In the genomic region with DNA sequence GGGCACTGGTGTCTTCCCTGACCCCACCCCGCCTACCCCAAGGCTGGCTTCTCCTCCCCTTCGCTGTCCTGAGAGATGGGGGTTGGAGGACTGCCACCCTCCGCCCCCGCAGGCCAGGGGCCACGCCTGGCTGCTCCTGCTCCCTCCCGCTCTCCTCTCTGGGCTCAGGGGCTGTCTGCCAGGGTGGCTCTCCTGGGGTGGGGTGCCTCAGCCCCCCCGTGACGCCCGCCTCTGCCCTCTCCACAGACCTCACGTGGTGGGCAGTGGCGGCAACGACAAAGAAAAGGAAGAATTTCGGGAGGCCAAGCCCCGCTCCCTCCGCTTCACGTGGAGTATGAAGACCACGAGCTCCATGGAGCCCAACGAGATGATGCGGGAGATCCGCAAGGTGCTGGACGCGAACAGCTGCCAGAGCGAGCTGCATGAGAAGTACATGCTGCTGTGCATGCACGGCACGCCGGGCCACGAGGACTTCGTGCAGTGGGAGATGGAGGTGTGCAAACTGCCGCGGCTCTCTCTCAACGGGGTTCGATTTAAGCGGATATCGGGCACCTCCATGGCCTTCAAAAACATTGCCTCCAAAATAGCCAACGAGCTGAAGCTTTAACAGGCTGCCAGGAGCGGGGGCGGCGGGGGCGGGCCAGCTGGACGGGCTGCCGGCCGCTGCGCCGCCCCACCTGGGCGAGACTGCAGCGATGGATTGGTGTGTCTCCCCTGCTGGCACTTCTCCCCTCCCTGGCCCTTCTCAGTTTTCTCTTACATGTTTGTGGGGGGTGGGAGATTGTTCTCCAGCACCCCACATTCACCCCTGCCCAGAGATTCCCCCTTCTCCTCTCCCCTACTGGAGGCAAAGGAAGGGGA, we compare ENCODE assay signal across 13 cellular contexts. TPM values are rescaled to one million over a fixed set of nuclear protein-coding genes. Genes with fewer than 3 reads are reported as not detected.
DNase-seq lines count a peak whose midpoint lies in the region; ATAC-seq and TF ChIP-seq lines count a peak whose summit lies in the region.
"Had no signal": no experiment of that assay in that cellular context is flagged by ENCODE, and none has a peak within 500 bp of the region (broad histone marks: within the 10 kb centered on the region; RNA-seq: fewer than 3 reads in every experiment).

No MANE protein-coding gene starts in this region.

- H3K4me1 ChIP-seq in BE2C: peaks cover 19% of the 10 kb centered on the region
- H3K4me1 ChIP-seq in NT2/D1 (ENCODE audit: insufficient read depth, insufficient read length): peaks cover 34% of the 10 kb centered on the region
- H3K4me1 ChIP-seq in neural progenitor cell: peaks cover 56% of the 10 kb centered on the region

- intact Hi-C loops in activated CD4-positive, alpha-beta T cell treated with anti-CD3 and anti-CD28 coated beads, Interleukin-2, amount 10 ng/mL, durations not matched to agents 24 days and 14 days (cut with micrococcal nuclease): no loop called here

- H3K4me3 Mint-ChIP-seq in endothelial cell (ENCODE audit: unreplicated experiment) (no peak overlapping the region), neural progenitor cell (peak overlapping the region; percentile 43)
- H3K4me3 Mint-ChIP-seq in activated CD4-positive, alpha-beta T cell treated with anti-CD3 and anti-CD28 coated beads, Interleukin-2, amount 10 ng/mL, durations not matched to agents 24 days and 14 days: no peak overlapping the region
- H3K4me3 Mint-ChIP-seq: T-helper 1 cell treated with Interleukin-12 subunit alpha and Interleukin-12 subunit beta and Interleukin-4 antibody, amounts not matched to agents 30 μg/mL and 1 μg/mL, for 36 hours had no signal

- peak overlapping the region; percentile 45 for H3K9ac ChIP-seq in NT2/D1 (ENCODE audit: insufficient read length, low read depth)
- no peak overlapping the region for H3K9ac ChIP-seq in neural progenitor cell

- peak overlapping the region; percentile 54 for H3K4me2 ChIP-seq in neural progenitor cell

- H3K27me3 ChIP-seq in BE2C (no peaks in the 10 kb centered on the region), NT2/D1 (ENCODE audit: insufficient read depth, insufficient read length) (no peaks in the 10 kb centered on the region), neural progenitor cell (no peaks in the 10 kb centered on the region)

- H3K36me3 Mint-ChIP-seq in endothelial cell (ENCODE audit: low read depth, unreplicated experiment): peaks cover 11% of the 10 kb centered on the region
- H3K36me3 Mint-ChIP-seq in neural progenitor cell: peaks cover 9% of the 10 kb centered on the region
- H3K36me3 Mint-ChIP-seq in activated CD4-positive, alpha-beta T cell treated with anti-CD3 and anti-CD28 coated beads, Interleukin-2, amount 10 ng/mL, durations not matched to agents 24 days and 14 days (ENCODE audit: low read depth): peaks cover 22% of the 10 kb centered on the region

- DNase-seq in BE2C (peak; percentile 39), NT2/D1 (ENCODE audit: low read depth, low spot score) (no peak), endothelial cell (ENCODE audit: low spot score) (no peak), neural progenitor cell (ENCODE audit: low spot score) (no peak), SW480 (ENCODE audit: low spot score) (no peak)
- no peak for DNase-seq in activated CD4-positive, alpha-beta T cell treated with anti-CD3 and anti-CD28 coated beads, Interleukin-2, amount 10 ng/mL, durations not matched to agents 24 days and 14 days
- no peak for DNase-seq in stimulated activated CD4-positive, alpha-beta T cell treated with anti-CD3 and anti-CD28 coated beads, Interleukin-4, amount 100 ng/mL, for 1 hour
- DNase-seq: activated CD4-positive, alpha-beta T cell treated with anti-CD3 and anti-CD28 coated beads for 4 hours; activated T-cell treated with anti-CD3 and anti-CD28 coated beads for 4 hours; COR-L47; NCI-H2081 had no signal

- H3K27me3 Mint-ChIP-seq in endothelial cell (ENCODE audit: unreplicated experiment) (peaks cover 8% of the 10 kb centered on the region), neural progenitor cell (ENCODE audit: insufficient read depth, low read depth) (peaks cover 5% of the 10 kb centered on the region)
- H3K27me3 Mint-ChIP-seq in activated CD4-positive, alpha-beta T cell treated with anti-CD3 and anti-CD28 coated beads, Interleukin-2, amount 10 ng/mL, durations not matched to agents 24 days and 14 days: no peaks in the 10 kb centered on the region

- H4K20me1 ChIP-seq in neural progenitor cell (ENCODE audit: low read depth): peaks cover 69% of the 10 kb centered on the region

- H3K4me3 ChIP-seq in BE2C (ENCODE audit: low read depth, low read length): peak overlapping the region; percentile 32
- no peak overlapping the region for H3K4me3 ChIP-seq in NT2/D1 (ENCODE audit: insufficient read length, low read depth)
- no peak overlapping the region for H3K4me3 ChIP-seq in neural progenitor cell

- H3K4me1 Mint-ChIP-seq in endothelial cell (ENCODE audit: unreplicated experiment) (peaks cover 7% of the 10 kb centered on the region), neural progenitor cell (peaks cover 48% of the 10 kb centered on the region)
- peaks cover 4% of the 10 kb centered on the region for H3K4me1 Mint-ChIP-seq in activated CD4-positive, alpha-beta T cell treated with anti-CD3 and anti-CD28 coated beads, Interleukin-2, amount 10 ng/mL, durations not matched to agents 24 days and 14 days

- peak overlapping the region; percentile 24 for H3K27ac Mint-ChIP-seq in endothelial cell (ENCODE audit: unreplicated experiment)
- H3K27ac Mint-ChIP-seq in neural progenitor cell: no peak overlapping the region
- H3K27ac Mint-ChIP-seq in activated CD4-positive, alpha-beta T cell treated with anti-CD3 and anti-CD28 coated beads, Interleukin-2, amount 10 ng/mL, durations not matched to agents 24 days and 14 days: no peak overlapping the region
- H3K27ac Mint-ChIP-seq: T-helper 1 cell treated with Interleukin-12 subunit alpha and Interleukin-12 subunit beta and Interleukin-4 antibody, amounts not matched to agents 30 μg/mL and 1 μg/mL, for 36 hours had no signal

- no peak for TF ChIP-seq CTCF in BE2C (IDR thresholded peaks at IDR 0.05; ENCODE audit: low read depth, low read length)
- no peak for TF ChIP-seq CTCF in endothelial cell (IDR thresholded peaks at IDR 0.05; ENCODE audit: unreplicated experiment)
- no peak for TF ChIP-seq CTCF in neural progenitor cell (IDR thresholded peaks at IDR 0.05)

- ATAC-seq in GM21367 (IDR thresholded peaks at IDR 0.05; ENCODE audit: unreplicated experiment): no peak

- H3K9me3 Mint-ChIP-seq in endothelial cell (ENCODE audit: unreplicated experiment) (no peaks in the 10 kb centered on the region), neural progenitor cell (no peaks in the 10 kb centered on the region)
- H3K9me3 Mint-ChIP-seq in activated CD4-positive, alpha-beta T cell treated with anti-CD3 and anti-CD28 coated beads, Interleukin-2, amount 10 ng/mL, durations not matched to agents 24 days and 14 days: no peaks in the 10 kb centered on the region
- H3K9me3 Mint-ChIP-seq: T-helper 1 cell treated with Interleukin-12 subunit alpha and Interleukin-12 subunit beta and Interleukin-4 antibody, amounts not matched to agents 30 μg/mL and 1 μg/mL, for 36 hours had no signal

- H3K36me3 ChIP-seq in BE2C: peaks cover 4% of the 10 kb centered on the region
- peaks cover 73% of the 10 kb centered on the region for H3K36me3 ChIP-seq in NT2/D1 (ENCODE audit: insufficient read depth, insufficient read length, low read length)
- no peaks in the 10 kb centered on the region for H3K36me3 ChIP-seq in neural progenitor cell

- H3K79me2 ChIP-seq in neural progenitor cell (ENCODE audit: low read depth): peaks cover 18% of the 10 kb centered on the region

- H2AFZ ChIP-seq in neural progenitor cell (replicated peaks): no peak overlapping the region

- peak overlapping the region; percentile 77 for H3K27ac ChIP-seq in neural progenitor cell

- H3F3A ChIP-seq in neural progenitor cell (ENCODE audit: low read depth): peaks cover 66% of the 10 kb centered on the region

- H3K9me3 ChIP-seq in BE2C: no peaks in the 10 kb centered on the region
- H3K9me3 ChIP-seq in NT2/D1 (ENCODE audit: insufficient read depth, low read length): no peaks in the 10 kb centered on the region
- no peaks in the 10 kb centered on the region for H3K9me3 ChIP-seq in neural progenitor cell (ENCODE audit: low read depth)

RNA-seq across cellular contexts. Expression of a gene that starts 8.1 kb away (rescaled TPM):
- polyA plus RNA-seq in BE2C (2012; ENCODE audit: insufficient read depth, insufficient read length, low read depth): 50.2 TPM
- 9.3 TPM for total RNA-seq in endothelial cell (ENCODE audit: unreplicated experiment)
- 70.6 and 139 TPM in 2 replicates for total RNA-seq in neural progenitor cell (ENCODE audit: low replicate concordance)
- total RNA-seq in activated CD4-positive, alpha-beta T cell treated with anti-CD3 and anti-CD28 coated beads, Interleukin-2, amount 10 ng/mL, durations not matched to agents 24 days and 14 days: 0.26 and 0.28 TPM in 2 replicates

RNA-seq across cellular contexts. Expression of a gene that starts 29.9 kb away (rescaled TPM):
- 17.7 TPM for polyA plus RNA-seq in BE2C (2012; ENCODE audit: insufficient read depth, insufficient read length, low read depth)
- total RNA-seq in endothelial cell (ENCODE audit: unreplicated experiment) (48.2 TPM), neural progenitor cell (ENCODE audit: low replicate concordance) (38.7 and 40.4 TPM in 2 replicates)
- 26.1 and 26.9 TPM in 2 replicates for total RNA-seq in activated CD4-positive, alpha-beta T cell treated with anti-CD3 and anti-CD28 coated beads, Interleukin-2, amount 10 ng/mL, durations not matched to agents 24 days and 14 days
